In genomic region chr3:17841190-17841828, GRCh38 we compare ENCODE assay signal across 8 cellular contexts.
DNase-seq lines count a peak whose midpoint lies in the region; ATAC-seq and TF ChIP-seq lines count a peak whose summit lies in the region.

No MANE protein-coding gene starts in this region.

- no peaks in the 10 kb centered on the region for H3K27me3 ChIP-seq in CD8-positive, alpha-beta T cell (ENCODE audit: insufficient read depth, low read length)
- peaks cover 40% of the 10 kb centered on the region for H3K27me3 ChIP-seq in OCI-LY3 (ENCODE audit: low read depth, low read length)
- peaks cover 0 to 3% (median 0%) of the 10 kb centered on the region in 3 donors for H3K27me3 ChIP-seq in stomach

- no peak overlapping the region for H2AFZ ChIP-seq in OCI-LY3 (ENCODE audit: low read depth, low read length)

- H3K27ac ChIP-seq in CD8-positive, alpha-beta T cell (ENCODE audit: low read depth, low read length), result no peak overlapping the region
- H3K27ac ChIP-seq in OCI-LY3 (ENCODE audit: low read length), result no peak overlapping the region
- H3K27ac ChIP-seq in stomach, result no peak overlapping the region

- H3K9me3 Mint-ChIP-seq in CD8-positive, alpha-beta T cell, result no peaks in the 10 kb centered on the region
- H3K9me3 Mint-ChIP-seq in neural crest cell, result no peaks in the 10 kb centered on the region

- H3K79me2 ChIP-seq in OCI-LY3 (ENCODE audit: low read length), result no peaks in the 10 kb centered on the region

- 11 to 16% (median 13%) methylated on average over 8 to 9 of the region's 9 CpGs for WGBS in stomach, 5 donors

- no peaks in the 10 kb centered on the region for H3K4me1 Mint-ChIP-seq in CD8-positive, alpha-beta T cell (ENCODE audit: low read depth)
- peaks cover 3% of the 10 kb centered on the region for H3K4me1 Mint-ChIP-seq in neural crest cell

- H3K9ac ChIP-seq in OCI-LY3 (ENCODE audit: low read length), result no peak overlapping the region

- no peaks in the 10 kb centered on the region for H3K36me3 ChIP-seq in CD8-positive, alpha-beta T cell (ENCODE audit: insufficient read depth, low read length)
- H3K36me3 ChIP-seq in OCI-LY3 (replicated peaks; ENCODE audit: low read depth, low read length) (no peaks in the 10 kb centered on the region), stomach (no peaks in the 10 kb centered on the region)

- H3K4me3 ChIP-seq in CD8-positive, alpha-beta T cell (ENCODE audit: low read depth, low read length), result no peak overlapping the region
- H3K4me3 ChIP-seq in OCI-LY3 (ENCODE audit: low read length) (peak overlapping the region; percentile 50), stomach (no peak overlapping the region)

- no peaks in the 10 kb centered on the region for H3K4me1 ChIP-seq in CD8-positive, alpha-beta T cell (ENCODE audit: insufficient read depth, low read length)
- H3K4me1 ChIP-seq in OCI-LY3 (ENCODE audit: low read length) (peaks cover 16% of the 10 kb centered on the region), stomach (peaks cover 0 to 4% (median 1%) of the 10 kb centered on the region in 4 donors)

- no peaks in the 10 kb centered on the region for H3K9me3 ChIP-seq in CD8-positive, alpha-beta T cell (ENCODE audit: low read length)
- H3K9me3 ChIP-seq in OCI-LY3 (ENCODE audit: insufficient read depth, low read length), result no peaks in the 10 kb centered on the region
- no peaks in the 10 kb centered on the region for H3K9me3 ChIP-seq in stomach

- ATAC-seq in CD8-positive, alpha-beta T cell, result peak; percentile 80
- ATAC-seq in GM19397 (IDR thresholded peaks at IDR 0.05; ENCODE audit: unreplicated experiment) (peak; percentile 77), HG03460 (IDR thresholded peaks at IDR 0.05; ENCODE audit: unreplicated experiment) (peak; percentile 85)

- DNase-seq in CD8-positive, alpha-beta T cell, result peak; percentile 46 to 83 (median 66)
- DNase-seq in activated T-cell treated with anti-CD3 and anti-CD28 coated beads for 48 hours (ENCODE audit: low read depth), result peak; percentile 67
- peak; percentile 41 for DNase-seq in fibroblast of gingiva (ENCODE audit: low read depth)
- DNase-seq in neural crest cell (ENCODE audit: low read depth, low spot score), result peak; percentile 96
- DNase-seq in stomach, result peak; percentile 74

- TF ChIP-seq POLR2A in stomach (IDR thresholded peaks at IDR 0.05), result no peak

- POLR2A ChIA-PET in CD8-positive, alpha-beta T cell (lab: Charles Lee), result interaction anchor here (1.4 kb wide), 1 partner anchor 196 kb away, joined by 3 read pairs; no protein-coding TSS in a partner anchor

- H3K27ac Mint-ChIP-seq in CD8-positive, alpha-beta T cell, result no peak overlapping the region
- H3K27ac Mint-ChIP-seq in neural crest cell (ENCODE audit: unreplicated experiment), result no peak overlapping the region

- intact Hi-C loops in CD8-positive, alpha-beta T cell (cut with DNase I, micrococcal nuclease), result loop anchor here (1.0 to 5.0 kb wide), 8 partner anchors 196 to 1241 kb away; no protein-coding TSS in a partner anchor
- intact Hi-C loops in stomach (cut with DNase I; ENCODE audit: low total_unique reads), result loop anchor here (5.0 to 10.0 kb wide), 2 partner anchors 409 to 577 kb away; no protein-coding TSS in a partner anchor

- no peak for TF ChIP-seq EP300 in stomach (IDR thresholded peaks at IDR 0.05)

- no peak overlapping the region for H3K4me3 Mint-ChIP-seq in CD8-positive, alpha-beta T cell
- no peak overlapping the region for H3K4me3 Mint-ChIP-seq in neural crest cell

- no peaks in the 10 kb centered on the region for H3K36me3 Mint-ChIP-seq in CD8-positive, alpha-beta T cell
- no peaks in the 10 kb centered on the region for H3K36me3 Mint-ChIP-seq in neural crest cell (ENCODE audit: low read depth)

- peak overlapping the region; percentile 66 for H3K4me2 ChIP-seq in OCI-LY3 (ENCODE audit: low read length)

- peak; percentile 87 for TF ChIP-seq CTCF in CD8-positive, alpha-beta T cell (IDR thresholded peaks at IDR 0.05)
- TF ChIP-seq CTCF in OCI-LY3 (IDR thresholded peaks at IDR 0.05; ENCODE audit: low read depth, low read length), result peak; percentile 100
- TF ChIP-seq CTCF in neural crest cell (conservative IDR thresholded peaks at IDR 0.05), result peak; percentile 97
- peak in 5 of 7 experiments; percentile 82 to 89 (median 85) for TF ChIP-seq CTCF in stomach (IDR thresholded peaks at IDR 0.05)

- H4K20me1 ChIP-seq in OCI-LY3 (ENCODE audit: insufficient read depth, low read length), result no peaks in the 10 kb centered on the region

- no peaks in the 10 kb centered on the region for H3K27me3 Mint-ChIP-seq in CD8-positive, alpha-beta T cell (ENCODE audit: low read depth)
- H3K27me3 Mint-ChIP-seq in neural crest cell (ENCODE audit: low read depth), result no peaks in the 10 kb centered on the region

- CTCF ChIA-PET in CD8-positive, alpha-beta T cell (lab: Charles Lee), result interaction anchor here (0.5 to 4.6 kb wide), 63 partner anchors 10 to 1244 kb away, joined by 3 to 72 read pairs (median 4); no protein-coding TSS in a partner anchor

Comparison
In these comparisons a context has a peak if more than half of its experiments do, and no peak if none do; other contexts are left out.
1. DNase-seq: peak in every context shown above with its lines; median percentile 96 in neural crest cell; 74 in stomach; 67 in activated T-cell treated with anti-CD3 and anti-CD28 coated beads for 48 hours; 66 in CD8-positive, alpha-beta T cell; 41 in fibroblast of gingiva.